In the genomic region with DNA sequence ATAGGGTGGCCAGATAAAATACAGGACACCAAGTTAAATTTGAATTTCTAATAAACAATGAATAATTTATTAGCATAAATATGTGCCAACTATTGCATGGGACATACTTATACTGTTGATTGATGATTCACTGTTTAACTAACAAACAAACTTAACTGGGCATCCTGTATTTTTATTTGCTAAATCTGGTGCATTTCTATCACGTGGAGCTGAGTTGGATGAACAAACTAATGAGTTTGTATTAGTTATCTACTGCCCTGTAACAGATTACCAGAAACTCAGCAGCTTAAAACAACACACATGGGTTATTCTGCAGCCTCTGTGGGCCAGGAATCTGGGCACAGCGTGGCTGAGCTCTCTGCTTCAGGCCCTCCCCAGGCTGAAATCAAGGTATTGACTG, we compare ENCODE assay signal across 18 cellular contexts. TPM values are rescaled to one million over a fixed set of nuclear protein-coding genes. Genes with fewer than 3 reads are reported as not detected.
DNase-seq lines count a peak whose midpoint lies in the region; ATAC-seq and TF ChIP-seq lines count a peak whose summit lies in the region.
"Had no signal": no experiment of that assay in that cellular context is flagged by ENCODE, and none has a peak within 500 bp of the region (broad histone marks: within the 10 kb centered on the region; RNA-seq: fewer than 3 reads in every experiment).

No MANE protein-coding gene starts in this region.

- H3K9me3 ChIP-seq in PC-3 (ENCODE audit: low read length), result no peaks in the 10 kb centered on the region
- H3K9me3 ChIP-seq in hepatocyte (ENCODE audit: low read depth), result no peaks in the 10 kb centered on the region
- H3K9me3 ChIP-seq in prostate gland, result no peaks in the 10 kb centered on the region
- H3K9me3 ChIP-seq: BLaER1 treated with 17β-estradiol and CSF1 and Interleukin-3, amounts not matched to agents 10 nM and 100 nM; Caco-2 had no signal

- no TSS peak for BruUV-seq in PC-3 (replicated peaks; lab: Mats Ljungman, UMichigan)

- intact Hi-C loops in PC-3 (cut with micrococcal nuclease), result no loop called here
- intact Hi-C loops in prostate gland (cut with DNase I), result no loop called here

- H3K27me3 ChIP-seq in PC-3 (ENCODE audit: low read length) (no peaks in the 10 kb centered on the region), hepatocyte (no peaks in the 10 kb centered on the region), prostate gland (replicated peaks; ENCODE audit: insufficient read depth) (no peaks in the 10 kb centered on the region)
- H3K27me3 ChIP-seq: BLaER1 treated with 17β-estradiol and CSF1 and Interleukin-3, amounts not matched to agents 10 nM and 100 nM had no signal

- TF ChIP-seq CTCF in 22Rv1 (IDR thresholded peaks at IDR 0.05) (no peak), PC-3 (conservative IDR thresholded peaks at IDR 0.05; ENCODE audit: low read depth, low read length) (no peak), hepatocyte (IDR thresholded peaks at IDR 0.05; ENCODE audit: poor library complexity) (no peak), prostate gland (IDR thresholded peaks at IDR 0.05) (no peak)

- H3K9ac ChIP-seq in PC-3 (ENCODE audit: low read length), result no peak overlapping the region
- H3K9ac ChIP-seq: BLaER1 treated with 17β-estradiol and CSF1 and Interleukin-3, amounts not matched to agents 10 nM and 100 nM had no signal

- H3K79me2 ChIP-seq in PC-3 (ENCODE audit: low read length) (no peaks in the 10 kb centered on the region), hepatocyte (no peaks in the 10 kb centered on the region)

- POLR2A ChIA-PET in PC-3 (lab: Charles Lee; ENCODE audit: unreplicated experiment), result interaction anchor here (1.0 kb wide), 1 partner anchor 20 kb away, joined by 3 read pairs; no protein-coding TSS in a partner anchor

- peaks cover 6% of the 10 kb centered on the region for H3K4me1 ChIP-seq in PC-3 (ENCODE audit: insufficient read depth, low read length)
- H3K4me1 ChIP-seq in hepatocyte (ENCODE audit: insufficient read depth), result peaks cover 3% of the 10 kb centered on the region
- H3K4me1 ChIP-seq in prostate gland (replicated peaks), result no peaks in the 10 kb centered on the region
- H3K4me1 ChIP-seq: Caco-2 had no signal

- peak; percentile 65 for ATAC-seq in PC-3
- no peak for ATAC-seq in HG03571 (IDR thresholded peaks at IDR 0.05; ENCODE audit: unreplicated experiment)
- ATAC-seq: GM23338, HepG2 had no signal

- 34% methylated on average over 2 of the region's 2 CpGs for WGBS in hepatocyte (ENCODE audit: low lambda C conversion rate, missing lambda C conversion rate)
- 56% methylated on average over 2 of the region's 2 CpGs for WGBS in prostate gland

- H3K4me3 ChIP-seq in PC-3 (ENCODE audit: low read length), result no peak overlapping the region
- H3K4me3 ChIP-seq in hepatocyte, result no peak overlapping the region
- H3K4me3 ChIP-seq in prostate gland, result no peak overlapping the region
- H3K4me3 ChIP-seq: BLaER1 treated with 17β-estradiol and CSF1 and Interleukin-3, amounts not matched to agents 10 nM and 100 nM; GM23338 had no signal

- H4K20me1 ChIP-seq in PC-3 (ENCODE audit: low read length), result no peaks in the 10 kb centered on the region
- H4K20me1 ChIP-seq in hepatocyte (ENCODE audit: insufficient read depth, poor library complexity, severe bottlenecking), result no peaks in the 10 kb centered on the region
- H4K20me1 ChIP-seq: BLaER1 treated with 17β-estradiol and CSF1 and Interleukin-3, amounts not matched to agents 10 nM and 100 nM had no signal

- H3K27ac ChIP-seq in 22Rv1, result peak overlapping the region; percentile 87
- H3K27ac ChIP-seq in PC-3 (ENCODE audit: low read length), result no peak overlapping the region
- H3K27ac ChIP-seq in hepatocyte, result peak overlapping the region; percentile 77
- H3K27ac ChIP-seq in prostate gland, result peak overlapping the region; percentile 74 to 75
- H3K27ac ChIP-seq: BLaER1 treated with 17β-estradiol and CSF1 and Interleukin-3, amounts not matched to agents 10 nM and 100 nM had no signal

- H3F3A ChIP-seq in PC-3 (ENCODE audit: low read length, unreplicated experiment), result no peaks in the 10 kb centered on the region

- TF ChIP-seq POLR2A in prostate gland (IDR thresholded peaks at IDR 0.05), result no peak

- peak overlapping the region; percentile 3; the same call in 1 of the 2 replicates for H3K4me2 ChIP-seq in PC-3 (ENCODE audit: low read length)
- H3K4me2 ChIP-seq in hepatocyte, result no peak overlapping the region
- H3K4me2 ChIP-seq: BLaER1 treated with 17β-estradiol and CSF1 and Interleukin-3, amounts not matched to agents 10 nM and 100 nM; GM23338 had no signal

- DNase-seq in PC-3 (no peak), hepatocyte (ENCODE audit: low spot score) (no peak), prostate gland (ENCODE audit: low spot score) (no peak), HPDE6-E6E7 (ENCODE audit: extremely low spot score) (no peak), RPMI8226 (no peak)
- DNase-seq: 8988T; CD4-positive, CD25-positive, alpha-beta regulatory T cell; CD8-positive, alpha-beta memory T cell; DMS153; DMS79; GDM1; HCEC 1CT had no signal

- H2AFZ ChIP-seq in PC-3 (ENCODE audit: low read length), result no peak overlapping the region
- no peak overlapping the region for H2AFZ ChIP-seq in hepatocyte
- H2AFZ ChIP-seq: GM23338 had no signal

- CTCF ChIA-PET in PC-3 (lab: Charles Lee), result interaction anchor here (0.6 kb wide), 1 partner anchor 111 kb away, joined by 3 read pairs; no protein-coding TSS in a partner anchor

- H3K36me3 ChIP-seq in PC-3 (ENCODE audit: low read depth, low read length) (no peaks in the 10 kb centered on the region), hepatocyte (replicated peaks; ENCODE audit: insufficient read depth, low read depth) (no peaks in the 10 kb centered on the region), prostate gland (no peaks in the 10 kb centered on the region)
- H3K36me3 ChIP-seq: BLaER1 treated with 17β-estradiol and CSF1 and Interleukin-3, amounts not matched to agents 10 nM and 100 nM had no signal

- no peaks in the 10 kb centered on the region for H3K9me2 ChIP-seq in PC-3 (replicated peaks; ENCODE audit: low read length)
- H3K9me2 ChIP-seq in hepatocyte (replicated peaks; ENCODE audit: insufficient read depth), result no peaks in the 10 kb centered on the region

RNA-seq across cellular contexts. Expression of a gene that starts 28.2 kb away (rescaled TPM):
- total RNA-seq in PC-3 (2014; rRNA removed), result 21.9 and 29.3 TPM in 2 replicates
- 6.8 and 9.2 TPM in 2 replicates for total RNA-seq in hepatocyte
- 34.1 and 40.3 TPM in 2 replicates for polyA plus RNA-seq in hepatocyte
- 100 to 1,000 TPM in 1 of 2 donors, 10 to 100 TPM in 1; 96.5 to 245 TPM for total RNA-seq in prostate gland
- total RNA-seq: HepG2 had no signal
- polyA plus RNA-seq: HepG2 had no signal
